1 cellular context compared by ENCODE assay signal in genomic region chr3:171772427-171773056, GRCh38.
TF ChIP-seq lines count a peak whose summit lies in the region.

No MANE protein-coding gene starts in this region.

TF ChIP-seq in GM12878, 131 proteins besides CTCF, POLR2A, EP300 and RAD21 (continued from another document):
- TF ChIP-seq CHD2 (IDR thresholded peaks at IDR 0.05; ENCODE audit: borderline replicate concordance, low read depth, low read length) (no peak), GABPA (IDR thresholded peaks at IDR 0.05; ENCODE audit: low read depth) (no peak), TCF12 (IDR thresholded peaks at IDR 0.05; ENCODE audit: low read depth, low read length) (no peak), PAX8 (IDR thresholded peaks at IDR 0.05) (no peak), CHD1 (IDR thresholded peaks at IDR 0.05; ENCODE audit: low read depth, low read length) (no peak), STAT3 (IDR thresholded peaks at IDR 0.05; ENCODE audit: low read depth, low read length) (no peak), REST (IDR thresholded peaks at IDR 0.05; ENCODE audit: low read depth, low read length) (no peak), ZNF687 (IDR thresholded peaks at IDR 0.05) (no peak), SMARCA5 (IDR thresholded peaks at IDR 0.05) (peak; percentile 79; the same call in 1 of the 2 replicates), SPI1 (IDR thresholded peaks at IDR 0.05; ENCODE audit: borderline replicate concordance, insufficient read depth, low read depth, low read length) (no peak), ZNF24 (IDR thresholded peaks at IDR 0.05) (0 out of 2 replicates have a peak, but pooled peaks have one; percentile 23), MLLT1 (IDR thresholded peaks at IDR 0.05) (no peak), NFXL1 (IDR thresholded peaks at IDR 0.05; ENCODE audit: borderline replicate concordance) (no peak), POLR2AphosphoS5 (IDR thresholded peaks at IDR 0.05; ENCODE audit: low read length) (no peak), CBFB (IDR thresholded peaks at IDR 0.05; ENCODE audit: low read depth) (no peak), KLF5 (IDR thresholded peaks at IDR 0.05; ENCODE audit: partially characterized antibody) (no peak), RB1 (IDR thresholded peaks at IDR 0.05; ENCODE audit: borderline replicate concordance) (peak; percentile 36; the same call in 1 of the 2 replicates), NKRF (conservative IDR thresholded peaks at IDR 0.05) (no peak), ZSCAN29 (IDR thresholded peaks at IDR 0.05) (no peak), YBX1 (IDR thresholded peaks at IDR 0.05) (no peak), RBBP5 (conservative IDR thresholded peaks at IDR 0.05) (no peak), GATAD2B (conservative IDR thresholded peaks at IDR 0.05; ENCODE audit: low read depth) (no peak), SRF (IDR thresholded peaks at IDR 0.05; ENCODE audit: low read depth in 2 of 2, low read length in 2 of 2) (no peak)
- TF ChIP-seq, protein P1, sequence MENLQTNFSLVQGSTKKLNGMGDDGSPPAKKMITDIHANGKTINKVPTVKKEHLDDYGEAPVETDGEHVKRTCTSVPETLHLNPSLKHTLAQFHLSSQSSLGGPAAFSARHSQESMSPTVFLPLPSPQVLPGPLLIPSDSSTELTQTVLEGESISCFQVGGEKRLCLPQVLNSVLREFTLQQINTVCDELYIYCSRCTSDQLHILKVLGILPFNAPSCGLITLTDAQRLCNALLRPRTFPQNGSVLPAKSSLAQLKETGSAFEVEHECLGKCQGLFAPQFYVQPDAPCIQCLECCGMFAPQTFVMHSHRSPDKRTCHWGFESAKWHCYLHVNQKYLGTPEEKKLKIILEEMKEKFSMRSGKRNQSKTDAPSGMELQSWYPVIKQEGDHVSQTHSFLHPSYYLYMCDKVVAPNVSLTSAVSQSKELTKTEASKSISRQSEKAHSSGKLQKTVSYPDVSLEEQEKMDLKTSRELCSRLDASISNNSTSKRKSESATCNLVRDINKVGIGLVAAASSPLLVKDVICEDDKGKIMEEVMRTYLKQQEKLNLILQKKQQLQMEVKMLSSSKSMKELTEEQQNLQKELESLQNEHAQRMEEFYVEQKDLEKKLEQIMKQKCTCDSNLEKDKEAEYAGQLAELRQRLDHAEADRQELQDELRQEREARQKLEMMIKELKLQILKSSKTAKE (IDR thresholded peaks at IDR 0.05; ENCODE audit: low read depth, poor library complexity, severe bottlenecking): peak; percentile 57
- TF ChIP-seq, protein P2, sequence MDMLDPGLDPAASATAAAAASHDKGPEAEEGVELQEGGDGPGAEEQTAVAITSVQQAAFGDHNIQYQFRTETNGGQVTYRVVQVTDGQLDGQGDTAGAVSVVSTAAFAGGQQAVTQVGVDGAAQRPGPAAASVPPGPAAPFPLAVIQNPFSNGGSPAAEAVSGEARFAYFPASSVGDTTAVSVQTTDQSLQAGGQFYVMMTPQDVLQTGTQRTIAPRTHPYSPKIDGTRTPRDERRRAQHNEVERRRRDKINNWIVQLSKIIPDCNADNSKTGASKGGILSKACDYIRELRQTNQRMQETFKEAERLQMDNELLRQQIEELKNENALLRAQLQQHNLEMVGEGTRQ (IDR thresholded peaks at IDR 0.05; ENCODE audit: borderline replicate concordance, low read depth, low read length): no peak
